In the genomic region with DNA sequence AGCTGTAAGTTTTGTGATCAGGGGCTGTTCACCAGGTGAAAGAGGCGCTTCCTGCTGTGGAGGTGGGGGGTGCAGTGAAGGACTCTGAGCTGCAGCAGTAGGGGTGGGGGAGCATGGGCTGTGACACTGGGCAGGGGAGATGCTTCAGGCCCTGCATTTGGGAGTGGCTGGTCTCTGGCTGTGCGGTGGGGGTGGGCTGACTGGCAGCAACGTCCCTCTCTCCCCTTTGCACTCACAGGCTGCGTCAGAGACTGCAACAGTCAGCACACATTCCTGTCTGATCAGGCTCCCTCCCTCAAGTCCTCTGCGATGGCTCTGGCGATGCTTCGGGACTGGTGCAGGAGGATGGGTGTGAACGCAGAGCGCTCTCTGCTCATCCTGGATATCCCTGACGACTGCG, we compare ENCODE assay signal across 4 cellular contexts. TPM values are rescaled to one million over a fixed set of nuclear protein-coding genes. Genes with fewer than 3 reads are reported as not detected.
"Had no signal": no experiment of that assay in that cellular context is flagged by ENCODE, and none has a peak within 500 bp of the region (broad histone marks: within the 10 kb centered on the region; RNA-seq: fewer than 3 reads in every experiment).

No MANE protein-coding gene starts in this region.

RNA-seq across cellular contexts. Expression of a gene that starts 27.8 kb away (rescaled TPM):
- total RNA-seq: HepG2, HFFc6 had no signal
- polyA plus RNA-seq: HepG2, IgD-negative memory B cell had no signal

RNA-seq across cellular contexts. Expression of a gene that starts 34.6 kb away (rescaled TPM):
- total RNA-seq: HepG2, HFFc6, HT1080 had no signal
- polyA plus RNA-seq: HepG2 had no signal
